ENCODE assay signal across 8 cellular contexts in genomic region chr6:105892577-105893262, GRCh38.
DNase-seq lines count a peak whose midpoint lies in the region; ATAC-seq, FAIRE-seq and TF ChIP-seq lines count a peak whose summit lies in the region.

No MANE protein-coding gene starts in this region.

- CTCF ChIA-PET in A549 (lab: Yijun Ruan, JAX), result no interaction called here

- DNase-seq in A549 (ENCODE audit: low read depth in 1 of 2, low spot score in 1 of 2) (no peak), GM19239 (ENCODE audit: insufficient read length, low spot score) (peak; percentile 36), SKM-1 (lab: John Stamatoyannopoulos, UW; ENCODE audit: unreplicated experiment) (peak; percentile 82), NCI-H187 treated with DMSO at 0.1 percent for 48 hours (lab: John Stamatoyannopoulos, UW) (no peak), sigmoid colon (no peak)
- no peak for DNase-seq in stimulated activated CD4-positive, alpha-beta T cell treated with anti-CD3 and anti-CD28 coated beads, Interleukin-4, amount 100 ng/mL, for 4 hours
- no peak for DNase-seq in activated CD4-positive, CD25-positive, alpha-beta regulatory T cell treated with anti-CD3 and anti-CD28 coated beads, Interleukin-2, amount 50 U/mL, for 72 hours

- TF ChIP-seq CTCF in A549 (IDR thresholded peaks at IDR 0.05) (no peak), sigmoid colon (IDR thresholded peaks at IDR 0.05) (no peak)

- ATAC-seq in A549 (no peak), HG03095 (IDR thresholded peaks at IDR 0.05; ENCODE audit: unreplicated experiment) (peak; percentile 92)

- no peaks in the 10 kb centered on the region for H3K36me3 ChIP-seq in sigmoid colon

- H3K4me1 ChIP-seq in A549 (peaks cover 17% of the 10 kb centered on the region), sigmoid colon (no peaks in the 10 kb centered on the region)

- WGBS in A549 (ENCODE audit: missing lambda C conversion rate), result 62% methylated on average over 3 of the region's 3 CpGs
- 61 to 65% methylated on average over 3 of the region's 3 CpGs for WGBS in sigmoid colon, 2 donors

- TF ChIP-seq POLR2A in A549 (IDR thresholded peaks at IDR 0.05; ENCODE audit: low read length) (no peak), sigmoid colon (IDR thresholded peaks at IDR 0.05) (no peak)

- H3K4me3 ChIP-seq in A549, result no peak overlapping the region
- no peak overlapping the region for H3K4me3 ChIP-seq in sigmoid colon

- no peaks in the 10 kb centered on the region for H3K27me3 ChIP-seq in sigmoid colon

- no peak overlapping the region for H3K4me2 ChIP-seq in A549

- no peak for FAIRE-seq in A549 (lab: Jason Lieb, UNC)
- FAIRE-seq in GM19239 (lab: Jason Lieb, UNC), result peak; percentile 91

- intact Hi-C loops in sigmoid colon (cut with DNase I), result no loop called here

- POLR2A ChIA-PET in A549 (lab: Yijun Ruan, JAX), result no interaction called here

- H3K9me3 ChIP-seq in A549 (peaks cover 20% of the 10 kb centered on the region; the same call in 2 of the 3 replicates), sigmoid colon (no peaks in the 10 kb centered on the region)

- no peak for TF ChIP-seq RAD21 in A549 (conservative IDR thresholded peaks at IDR 0.05 in 1 of 2, IDR thresholded peaks at IDR 0.05 in 1 of 2)

- H3K27ac ChIP-seq in A549, result no peak overlapping the region
- no peak overlapping the region for H3K27ac ChIP-seq in sigmoid colon

- TF ChIP-seq EP300 in A549 (IDR thresholded peaks at IDR 0.05), result no peak
- TF ChIP-seq EP300 in sigmoid colon (IDR thresholded peaks at IDR 0.05), result no peak

TF ChIP-seq in A549, 52 proteins besides CTCF, POLR2A, EP300 and RAD21:
- TF ChIP-seq ZC3H11A (IDR thresholded peaks at IDR 0.05) (no peak), FOSB (CRISPR knock-in tag; IDR thresholded peaks at IDR 0.05) (no peak), MAZ (IDR thresholded peaks at IDR 0.05; ENCODE audit: borderline replicate concordance, low read depth, low read length) (no peak), HOXB5 (CRISPR knock-in tag; IDR thresholded peaks at IDR 0.05) (no peak), FOSL2 (IDR thresholded peaks at IDR 0.05) (no peak), FOSL2 (CRISPR knock-in tag; IDR thresholded peaks at IDR 0.05) (0 out of 2 replicates have a peak, but pooled peaks have one; percentile 45), RNF2 (IDR thresholded peaks at IDR 0.05; ENCODE audit: borderline replicate concordance, low read depth) (no peak), ATOH8 (CRISPR knock-in tag; IDR thresholded peaks at IDR 0.05; ENCODE audit: low read depth) (no peak), ELK1 (IDR thresholded peaks at IDR 0.05; ENCODE audit: low read depth, low read length) (no peak), MAFK (IDR thresholded peaks at IDR 0.05; ENCODE audit: partially characterized antibody) (peak; percentile 51), PBX3 (IDR thresholded peaks at IDR 0.05) (no peak), HDAC2 (IDR thresholded peaks at IDR 0.05) (no peak), BHLHE40 (IDR thresholded peaks at IDR 0.05; ENCODE audit: low read depth, low read length) (no peak), KDM1A (IDR thresholded peaks at IDR 0.05; ENCODE audit: low read depth) (no peak)

Comparison
In these comparisons a context has a peak if more than half of its experiments do, and no peak if none do; other contexts are left out.
1. DNase-seq: peak in GM19239 (single experiment) and SKM-1 (single experiment); none in A549 (0 of 2), stimulated activated CD4-positive, alpha-beta T cell treated with anti-CD3 and anti-CD28 coated beads, Interleukin-4, amount 100 ng/mL, for 4 hours (0 of 2), NCI-H187 treated with DMSO at 0.1 percent for 48 hours (single experiment), sigmoid colon (single experiment) and activated CD4-positive, CD25-positive, alpha-beta regulatory T cell treated with anti-CD3 and anti-CD28 coated beads, Interleukin-2, amount 50 U/mL, for 72 hours (single experiment).